In the genomic region with DNA sequence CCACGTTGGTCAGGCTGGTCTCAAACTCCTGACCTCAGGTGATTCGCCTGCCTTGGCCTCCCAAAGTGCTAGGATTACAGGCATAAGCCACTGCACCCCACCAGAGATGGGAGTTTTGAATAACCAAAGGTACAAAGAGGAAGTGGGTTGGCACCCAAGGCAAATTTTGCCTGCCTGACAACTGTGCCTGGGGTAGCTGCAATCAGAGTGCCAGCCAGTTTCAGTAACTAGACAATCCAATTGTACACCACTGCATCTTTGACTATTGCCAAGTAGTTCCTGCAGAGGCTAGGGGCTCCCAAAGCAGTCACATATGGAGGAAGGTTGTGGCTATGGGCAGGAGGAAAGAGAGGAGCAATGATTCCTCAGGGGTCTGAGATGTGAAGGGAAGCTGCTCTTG, we compare ENCODE assay signal across 10 cellular contexts. TPM values are rescaled to one million over a fixed set of nuclear protein-coding genes. Genes with fewer than 3 reads are reported as not detected.
A peak's percentile ranks its signal among the peaks of the same experiment; 100 is the strongest.
DNase-seq lines count a peak whose midpoint lies in the region; ATAC-seq and TF ChIP-seq lines count a peak whose summit lies in the region.
"Had no signal": no experiment of that assay in that cellular context is flagged by ENCODE, and none has a peak within 500 bp of the region (broad histone marks: within the 10 kb centered on the region; RNA-seq: fewer than 3 reads in every experiment).

No MANE protein-coding gene starts in this region.

- ATAC-seq in activated naive CD4-positive, alpha-beta T cell treated with anti-CD3 and anti-CD28 coated beads, Interleukin-2, amount 50 U/mL, for 72 hours = peak in 1 of 2 donors; percentile 3
- peak; percentile 1 for ATAC-seq in HG02840 (IDR thresholded peaks at IDR 0.05; ENCODE audit: low FRiP score, unreplicated experiment)
- peak; percentile 48 for ATAC-seq in activated B cell treated with CpG ODN at 0.5 μM for 24 hours (ENCODE audit: low read depth)
- no peak for ATAC-seq in GM19455 (IDR thresholded peaks at IDR 0.05; ENCODE audit: unreplicated experiment)
- ATAC-seq: left lung had no signal

- CTCF ChIA-PET in activated B cell treated with CpG ODN at 0.5 μM for 24 hours (lab: Charles Lee) = interaction anchor here (0.6 to 3.5 kb wide), 5 partner anchors 16 to 439 kb away, joined by 3 to 31 read pairs (median 10); partner anchors contain the start of gene ZC3H12D

- POLR2A ChIA-PET in activated B cell treated with CpG ODN at 0.5 μM for 24 hours (lab: Charles Lee) = interaction anchor here (0.5 to 3.5 kb wide), 6 partner anchors 8 to 77 kb away, joined by 3 to 53 read pairs (median 4); partner anchors contain the start of gene PPIL4

- intact Hi-C loops in activated B cell treated with CpG ODN at 0.5 μM for 24 hours (cut with micrococcal nuclease) = loop anchor here (1.0 to 5.0 kb wide), 4 partner anchors 15 to 469 kb away; no protein-coding TSS in a partner anchor

- peaks cover 16 to 51% of the 10 kb centered on the region in 2 donors for H3K36me3 Mint-ChIP-seq in activated naive CD4-positive, alpha-beta T cell treated with anti-CD3 and anti-CD28 coated beads, Interleukin-2, amount 50 U/mL, for 72 hours
- H3K36me3 Mint-ChIP-seq in activated B cell treated with CpG ODN at 0.5 μM for 24 hours (ENCODE audit: low read depth) = peaks cover 75% of the 10 kb centered on the region

- DNase-seq in activated naive CD4-positive, alpha-beta T cell treated with anti-CD3 and anti-CD28 coated beads, Interleukin-2, amount 50 U/mL, for 72 hours (ENCODE audit: low spot score in 2 of 2) = no peak
- DNase-seq in activated naive CD4-positive, alpha-beta T cell (lab: John Stamatoyannopoulos, UW) = no peak
- peak; percentile 37 for DNase-seq in activated B cell treated with CpG ODN at 0.5 μM for 24 hours
- DNase-seq in HUDEP-2 (lab: John Stamatoyannopoulos, UW; ENCODE audit: unreplicated experiment in 76 of 76) = no peak
- no peak for DNase-seq in OCI-M2 (lab: John Stamatoyannopoulos, UW; ENCODE audit: unreplicated experiment)
- DNase-seq in COLO829 (ENCODE audit: low spot score) = no peak
- DNase-seq: left lung had no signal

- peak overlapping the region; percentile 83 for H3K4me3 Mint-ChIP-seq in activated B cell treated with CpG ODN at 0.5 μM for 24 hours

- peak overlapping the region; percentile 74 to 91 for H3K27ac Mint-ChIP-seq in activated naive CD4-positive, alpha-beta T cell treated with anti-CD3 and anti-CD28 coated beads, Interleukin-2, amount 50 U/mL, for 72 hours
- peak overlapping the region; percentile 95 for H3K27ac Mint-ChIP-seq in activated B cell treated with CpG ODN at 0.5 μM for 24 hours
- H3K27ac Mint-ChIP-seq: activated T-helper 2 cell treated with anti-CD3 and anti-CD28 coated beads, Interferon-gamma antibody, Interleukin-2, Interleukin-4, amounts not matched to agents 10 μg/mL and 5 μg/mL and 100 μg/mL, durations not matched to agents 14 hours and 24 hours and 36 hours had no signal

- TF ChIP-seq CTCF in activated B cell treated with CpG ODN at 0.5 μM for 24 hours (IDR thresholded peaks at IDR 0.05) = no peak

- H3K9me3 Mint-ChIP-seq in activated naive CD4-positive, alpha-beta T cell treated with anti-CD3 and anti-CD28 coated beads, Interleukin-2, amount 50 U/mL, for 72 hours = no peaks in the 10 kb centered on the region
- H3K9me3 Mint-ChIP-seq in activated B cell treated with CpG ODN at 0.5 μM for 24 hours = no peaks in the 10 kb centered on the region
- H3K9me3 Mint-ChIP-seq: activated T-helper 2 cell treated with anti-CD3 and anti-CD28 coated beads, Interferon-gamma antibody, Interleukin-2, Interleukin-4, amounts not matched to agents 10 μg/mL and 5 μg/mL and 100 μg/mL, durations not matched to agents 14 hours and 24 hours and 36 hours had no signal

- no peaks in the 10 kb centered on the region for H3K27me3 Mint-ChIP-seq in activated B cell treated with CpG ODN at 0.5 μM for 24 hours

- H3K4me1 Mint-ChIP-seq in activated B cell treated with CpG ODN at 0.5 μM for 24 hours = peaks cover 95% of the 10 kb centered on the region

RNA-seq across cellular contexts. Expression of gene ZC3H12D, which starts 16.6 kb away (rescaled TPM):
- total RNA-seq in activated naive CD4-positive, alpha-beta T cell treated with anti-CD3 and anti-CD28 coated beads, Interleukin-2, amount 50 U/mL, for 72 hours = 100 to 1,000 TPM in 1 of 2 donors, 10 to 100 TPM in 1; 87.1 to 186 TPM
- 184 and 225 TPM in 2 replicates for total RNA-seq in activated B cell treated with CpG ODN at 0.5 μM for 24 hours
